In genomic region chr6:169212436-169212835, GRCh38 we compare ENCODE assay signal across 10 cellular contexts. TPM values are rescaled to one million over a fixed set of nuclear protein-coding genes. Genes with fewer than 3 reads are reported as not detected.
A peak's percentile ranks its signal among the peaks of the same experiment; 100 is the strongest.
DNase-seq lines count a peak whose midpoint lies in the region; ATAC-seq, FAIRE-seq and TF ChIP-seq lines count a peak whose summit lies in the region.
"Had no signal": no experiment of that assay in that cellular context is flagged by ENCODE, and none has a peak within 500 bp of the region (broad histone marks: within the 10 kb centered on the region; RNA-seq: fewer than 3 reads in every experiment).

No MANE protein-coding gene starts in this region.

- no peaks in the 10 kb centered on the region for H4K20me1 ChIP-seq in K562 (replicated peaks; ENCODE audit: control insufficient read depth, insufficient read depth, low read length)

- FAIRE-seq in K562 (lab: Jason Lieb, UNC), result peak; percentile 66
- FAIRE-seq: RCC 7860 had no signal

- H3K36me3 Mint-ChIP-seq in memory B cell, result peaks cover 30% of the 10 kb centered on the region
- H3K36me3 Mint-ChIP-seq in natural killer cell treated with Interleukin-12 subunit alpha and Interleukin-12 subunit beta and Interleukin-15 and Interleukin-18, amount 100 ng/mL, for 72 hours, result peaks cover 40% of the 10 kb centered on the region

- peaks cover 10% of the 10 kb centered on the region for H3K4me1 Mint-ChIP-seq in memory B cell
- peaks cover 16 to 19% of the 10 kb centered on the region in 2 donors for H3K4me1 Mint-ChIP-seq in natural killer cell treated with Interleukin-12 subunit alpha and Interleukin-12 subunit beta and Interleukin-15 and Interleukin-18, amount 100 ng/mL, for 72 hours (ENCODE audit: low read depth in 2 of 2)

- H3K27ac Mint-ChIP-seq in memory B cell, result peak overlapping the region; percentile 65
- peak overlapping the region in 1 of 2 donors; percentile 53 for H3K27ac Mint-ChIP-seq in natural killer cell treated with Interleukin-12 subunit alpha and Interleukin-12 subunit beta and Interleukin-15 and Interleukin-18, amount 100 ng/mL, for 72 hours

- H3K9ac ChIP-seq in K562 (ENCODE audit: insufficient read depth in 1 of 2, low read depth in 2 of 2, low read length in 2 of 2), result 0 out of 4 replicates have a peak overlapping the region, but pooled peaks of 1 of the 2 experiments have one; percentile 10

- TF ChIP-seq CTCF in K562 (IDR thresholded peaks at IDR 0.05 in 2 of 3, conservative IDR thresholded peaks at IDR 0.05 in 1 of 3; ENCODE audit: insufficient read depth in 2 of 3, low read depth in 1 of 3, low read length in 3 of 3), result no peak

- peaks cover 27% of the 10 kb centered on the region for H3K4me1 ChIP-seq in ACC112 (ENCODE audit: control insufficient read depth, insufficient read depth, low read length, unreplicated experiment)
- H3K4me1 ChIP-seq in K562 (replicated peaks in 1 of 2; ENCODE audit: control insufficient read depth in 2 of 2, insufficient read depth in 2 of 2, low read length in 2 of 2), result peaks cover 0 to 13% of the 10 kb centered on the region in 2 experiments; a peak in 3 of 5 replicates

- POLR2A ChIA-PET in K562 (lab: Yijun Ruan, JAX), result interaction anchor here (0.8 to 1.6 kb wide), 3 partner anchors 10 to 17 kb away, joined by 3 to 5 read pairs (median 5); no protein-coding TSS in a partner anchor

- no peak for ATAC-seq in K562
- ATAC-seq in memory B cell (ENCODE audit: low read depth), result no peak
- no peak for ATAC-seq in esophagus mucosa
- ATAC-seq in natural killer cell treated with Interleukin-12 subunit alpha and Interleukin-12 subunit beta and Interleukin-15 and Interleukin-18, amount 100 ng/mL, for 72 hours, result no peak

- TF ChIP-seq RAD21 in K562 (CRISPR knock-in tag; conservative IDR thresholded peaks at IDR 0.05 in 1 of 2, IDR thresholded peaks at IDR 0.05 in 1 of 2), result 0 out of 4 replicates have a peak, but pooled peaks of 1 of the 2 experiments have one; percentile 12

- CTCF ChIA-PET in K562 (lab: Yijun Ruan, JAX; ENCODE audit: low intra/inter-chr PET ratio), result no interaction called here

- TF ChIP-seq POLR2A in K562 (conservative IDR thresholded peaks at IDR 0.05), result no peak

- H3K4me3 ChIP-seq in ACC112 (ENCODE audit: low read depth, low read length) (peak overlapping the region; percentile 35; the same call in 1 of the 2 replicates), K562 (no peak overlapping the region)
- peak overlapping the region; percentile 28 for H3K4me3 ChIP-seq in Jurkat, Clone E6-1 (ENCODE audit: low read length)

- in situ Hi-C loops in K562 (cut with MboI), result no loop called here

- no peaks in the 10 kb centered on the region for H3K27me3 Mint-ChIP-seq in memory B cell
- H3K27me3 Mint-ChIP-seq in natural killer cell treated with Interleukin-12 subunit alpha and Interleukin-12 subunit beta and Interleukin-15 and Interleukin-18, amount 100 ng/mL, for 72 hours, result peaks cover 10 to 21% of the 10 kb centered on the region in 2 donors

- H3K36me3 ChIP-seq in ACC112 (ENCODE audit: insufficient read depth, low read length) (peaks cover 14% of the 10 kb centered on the region), K562 (ENCODE audit: control insufficient read depth, insufficient read depth, low read length) (no peaks in the 10 kb centered on the region)

- intact Hi-C loops in K562 (cut with micrococcal nuclease), result no loop called here

- H3K27me3 ChIP-seq in ACC112 (ENCODE audit: insufficient read depth, low read length), result no peaks in the 10 kb centered on the region
- peaks cover 0 to 9% of the 10 kb centered on the region in 2 experiments; a peak in 1 of 5 replicates for H3K27me3 ChIP-seq in K562 (ENCODE audit: control insufficient read depth in 2 of 2, insufficient read depth in 2 of 2, low read length in 2 of 2)

- no peak for DNase-seq in Jurkat, Clone E6-1 (ENCODE audit: low read depth, low spot score)
- DNase-seq in K562 (ENCODE audit: extremely low read depth in 1 of 4, low spot score in 3 of 4), result peak in 1 of 4 experiments; percentile 20
- DNase-seq in memory B cell (ENCODE audit: low spot score in 2 of 2), result no peak
- DNase-seq in effector CD4-positive, alpha-beta T cell, result no peak
- no peak for DNase-seq in DMS153 treated with DMSO at 0.1 percent for 48 hours (lab: John Stamatoyannopoulos, UW; ENCODE audit: unreplicated experiment)
- no peak for DNase-seq in natural killer cell treated with Interleukin-12 subunit alpha and Interleukin-12 subunit beta and Interleukin-15 and Interleukin-18, amount 100 ng/mL, for 72 hours (ENCODE audit: low spot score)

- no peak overlapping the region for H3K27ac ChIP-seq in ACC112 (ENCODE audit: low read depth, low read length)
- H3K27ac ChIP-seq in K562 (ENCODE audit: extremely low read depth, low read depth, low read length), result peak overlapping the region; percentile 21; the same call in 2 of the 3 replicates

- 57% methylated on average over 5 of the region's 5 CpGs for whole genome bisulfite sequencing in K562 (ENCODE audit: insufficient coverage, low coverage, missing lambda C conversion rate)

- H3K4me3 Mint-ChIP-seq in memory B cell, result peak overlapping the region; percentile 25
- no peak overlapping the region for H3K4me3 Mint-ChIP-seq in natural killer cell treated with Interleukin-12 subunit alpha and Interleukin-12 subunit beta and Interleukin-15 and Interleukin-18, amount 100 ng/mL, for 72 hours

- no peaks in the 10 kb centered on the region for H3K9me1 ChIP-seq in K562 (ENCODE audit: control insufficient read depth, insufficient read depth, low read length)

- peaks cover 7% of the 10 kb centered on the region; the same call in 1 of the 2 replicates for H3K9me3 ChIP-seq in K562 (replicated peaks; ENCODE audit: control insufficient read depth, insufficient read depth, low read depth, low read length)

- H3K4me2 ChIP-seq in K562 (ENCODE audit: insufficient read depth, low read length), result peak overlapping the region; percentile 15; the same call in 1 of the 2 replicates

- no peak for TF ChIP-seq EP300 in K562 (IDR thresholded peaks at IDR 0.05; ENCODE audit: low read length)

- peaks cover 19% of the 10 kb centered on the region for H3K9me3 Mint-ChIP-seq in memory B cell
- H3K9me3 Mint-ChIP-seq in natural killer cell treated with Interleukin-12 subunit alpha and Interleukin-12 subunit beta and Interleukin-15 and Interleukin-18, amount 100 ng/mL, for 72 hours, result peaks cover 7% of the 10 kb centered on the region

- H2AFZ ChIP-seq in ACC112 (ENCODE audit: low read length, unreplicated experiment), result peak overlapping the region; percentile 71
- H2AFZ ChIP-seq in K562 (ENCODE audit: low read depth, low read length), result peak overlapping the region; percentile 92

- H3K79me2 ChIP-seq in ACC112 (ENCODE audit: control insufficient read depth, insufficient read depth, low read length, unreplicated experiment), result no peaks in the 10 kb centered on the region
- H3K79me2 ChIP-seq in K562 (ENCODE audit: control insufficient read depth, insufficient read depth, low read length), result no peaks in the 10 kb centered on the region

- BruUV-seq in K562 (replicated peaks; lab: Mats Ljungman, UMichigan), result TSS peak; percentile 53

TF ChIP-seq in K562, 482 proteins besides CTCF, POLR2A, EP300 and RAD21 (continues in another document):
- TF ChIP-seq KLF10 (CRISPR knock-in tag; IDR thresholded peaks at IDR 0.05) (no peak), EP400 (IDR thresholded peaks at IDR 0.05) (peak; percentile 28; the same call in 1 of the 2 replicates), ATF1 (CRISPR knock-in tag; IDR thresholded peaks at IDR 0.05) (no peak), ATF1 (tag; IDR thresholded peaks at IDR 0.05) (no peak), TRIM24 (IDR thresholded peaks at IDR 0.05) (no peak), ZNF512 (tag; IDR thresholded peaks at IDR 0.05) (peak; percentile 46; the same call in 1 of the 2 replicates), ZNF165 (CRISPR knock-in tag; IDR thresholded peaks at IDR 0.05; ENCODE audit: borderline replicate concordance) (no peak), NFIC (IDR thresholded peaks at IDR 0.05) (peak; percentile 46; the same call in 1 of the 2 replicates), KDM4B (IDR thresholded peaks at IDR 0.05; ENCODE audit: borderline replicate concordance in 2 of 2, low read depth in 1 of 2) (no peak), EGR1 (conservative IDR thresholded peaks at IDR 0.05) (no peak), SMAD1 (IDR thresholded peaks at IDR 0.05; ENCODE audit: low read depth, low read length, partially characterized antibody) (no peak)

RNA-seq across cellular contexts. Expression of gene THBS2, which starts 41.2 kb away (rescaled TPM):
- not detected for polyA plus RNA-seq in Jurkat, Clone E6-1 (2012; ENCODE audit: insufficient read depth, insufficient read length)
- not detected in 2 replicates for total RNA-seq in K562 (2011; cell fraction: chromatin; rRNA removed; ENCODE audit: low replicate concordance)
- total RNA-seq in K562 (2011; cell fraction: nucleolus; rRNA removed), result not detected in 2 replicates
- total RNA-seq in K562 (2011; cell fraction: nucleoplasm; rRNA removed), result not detected in 2 replicates
- not detected in 2 replicates for total RNA-seq in K562 (2014; rRNA removed)
- total RNA-seq in K562 (2014; rRNA removed; fragmentation: Illumina TruSeq; extraction: Trizol), result not detected in 2 replicates
- total RNA-seq in K562 (2015; rRNA removed; fragmentation: Illumina TruSeq; extraction: Trizol), result not detected in 2 replicates
- 0.11 and 0.27 TPM in 2 replicates for total RNA-seq in K562 (2021)
- not detected in 2 replicates for polyA plus RNA-seq in K562 (2011; rRNA removed)
- polyA plus RNA-seq in K562 (2011; cell fraction: cytosol; rRNA removed), result not detected in 2 replicates
- polyA plus RNA-seq in K562 (2011; cell fraction: nucleus; rRNA removed), result not detected in 2 replicates
- 0.09 and 0.19 TPM in 2 replicates for polyA plus RNA-seq in K562 (2012)
- polyA plus RNA-seq in K562 (2014; fragmentation: Illumina TruSeq; extraction: Trizol), result not detected in 2 replicates
- polyA plus RNA-seq in K562 (2014; fragmentation: Nextera tagmentation; extraction: Ambion mirVana), result under 1 TPM; 0.03 TPM
- polyA plus RNA-seq in K562 (2014; rRNA removed), result not detected in 2 replicates
- not detected in 2 replicates for polyA minus RNA-seq in K562 (2011; rRNA and poly(A)+ RNA removed)
- polyA minus RNA-seq in K562 (2011; cell fraction: cytosol; rRNA and poly(A)+ RNA removed), result not detected in 2 replicates
- polyA minus RNA-seq in K562 (2011; cell fraction: nucleus; rRNA and poly(A)+ RNA removed), result not detected in 2 replicates
- 50.0 TPM for total RNA-seq in esophagus mucosa
- total RNA-seq in natural killer cell treated with Interleukin-12 subunit alpha and Interleukin-12 subunit beta and Interleukin-15 and Interleukin-18, amount 100 ng/mL, for 72 hours, result not detected
- total RNA-seq: activated naive CD4-positive, alpha-beta T cell treated with anti-CD3 and anti-CD28 coated beads for 36 hours had no signal

Comparison
In these comparisons a context has a peak if more than half of its experiments do, and no peak if none do; other contexts are left out.
1. RNA of gene THBS2, which starts 41.2 kb away (total RNA-seq): 50.0 TPM in esophagus mucosa (single experiment); 0.11 to 0.27 TPM in K562 and not detected in natural killer cell treated with Interleukin-12 subunit alpha and Interleukin-12 subunit beta and Interleukin-15 and Interleukin-18, amount 100 ng/mL, for 72 hours; every median in the first group is over 10 times any median in the second.